Comparison of ENCODE assay signal across 9 cellular contexts in genomic region chr18:26863122-26863879, GRCh38. TPM values are rescaled to one million over a fixed set of nuclear protein-coding genes. Genes with fewer than 3 reads are reported as not detected.
A peak's percentile ranks its signal among the peaks of the same experiment; 100 is the strongest.
DNase-seq lines count a peak whose midpoint lies in the region; ATAC-seq, FAIRE-seq and TF ChIP-seq lines count a peak whose summit lies in the region.
"Had no signal": no experiment of that assay in that cellular context is flagged by ENCODE, and none has a peak within 500 bp of the region (broad histone marks: within the 10 kb centered on the region; RNA-seq: fewer than 3 reads in every experiment).

No MANE protein-coding gene starts in this region.

- H3K27me3 ChIP-seq in astrocyte (ENCODE audit: insufficient read depth, low read length), result peaks cover 12% of the 10 kb centered on the region
- peaks cover 24% of the 10 kb centered on the region for H3K27me3 ChIP-seq in suprapubic skin

- H3K9ac ChIP-seq in astrocyte (ENCODE audit: low read length), result no peak overlapping the region

- H3K4me3 Mint-ChIP-seq in astrocyte (ENCODE audit: unreplicated experiment), result peak overlapping the region; percentile 72
- no peak overlapping the region for H3K4me3 Mint-ChIP-seq in activated T-helper 17 cell treated with anti-CD3 and anti-CD28 coated beads, Interleukin-2, amount 50 U/mL, for 72 hours

- peaks cover 31% of the 10 kb centered on the region for H3K27me3 Mint-ChIP-seq in astrocyte (ENCODE audit: low read depth, unreplicated experiment)
- peaks cover 3% of the 10 kb centered on the region for H3K27me3 Mint-ChIP-seq in activated T-helper 17 cell treated with anti-CD3 and anti-CD28 coated beads, Interleukin-2, amount 50 U/mL, for 72 hours

- H3K4me2 ChIP-seq in astrocyte (ENCODE audit: low read length), result peak overlapping the region; percentile 75

- FAIRE-seq in astrocyte (lab: Jason Lieb, UNC), result no peak

- H3K4me3 ChIP-seq in astrocyte (ENCODE audit: insufficient read depth, low read depth, low read length) (no peak overlapping the region), suprapubic skin (peak overlapping the region; percentile 45)

- H3K27ac Mint-ChIP-seq in astrocyte (ENCODE audit: unreplicated experiment), result no peak overlapping the region
- no peak overlapping the region for H3K27ac Mint-ChIP-seq in activated T-helper 17 cell treated with anti-CD3 and anti-CD28 coated beads, Interleukin-2, amount 50 U/mL, for 72 hours

- POLR2A ChIA-PET in GM10248 (lab: Yijun Ruan, JAX), result no interaction called here

- 4% methylated on average over 23 of the region's 40 CpGs for WGBS in suprapubic skin

- TF ChIP-seq CTCF in astrocyte (IDR thresholded peaks at IDR 0.05; ENCODE audit: insufficient read depth, low read depth, low read length) (no peak), suprapubic skin (IDR thresholded peaks at IDR 0.05) (no peak), GM10248 (IDR thresholded peaks at IDR 0.05; ENCODE audit: control extremely low read depth, extremely low read depth, low read depth, missing control alignments) (no peak)

- H3K4me1 ChIP-seq in astrocyte (ENCODE audit: insufficient read depth, low read length) (no peaks in the 10 kb centered on the region), suprapubic skin (peaks cover 12% of the 10 kb centered on the region)

- no peak for ATAC-seq in activated T-helper 17 cell treated with anti-CD3 and anti-CD28 coated beads, Interleukin-2, amount 50 U/mL, for 72 hours (replicated peaks)

- TF ChIP-seq EP300 in Ishikawa (IDR thresholded peaks at IDR 0.05; ENCODE audit: borderline replicate concordance), result no peak
- no peak for TF ChIP-seq EP300 in suprapubic skin (IDR thresholded peaks at IDR 0.05)

- CTCF ChIA-PET in GM10248 (lab: Yijun Ruan, JAX), result interaction anchor here (1.5 to 1.8 kb wide), 3 partner anchors 11 to 20 kb away, joined by 3 to 5 read pairs (median 3); no protein-coding TSS in a partner anchor

- TF ChIP-seq POLR2A in suprapubic skin (IDR thresholded peaks at IDR 0.05), result no peak

- H3K9me3 ChIP-seq in astrocyte (ENCODE audit: insufficient read depth, low read depth, low read length) (no peaks in the 10 kb centered on the region), suprapubic skin (no peaks in the 10 kb centered on the region)

- H4K20me1 ChIP-seq in astrocyte (ENCODE audit: insufficient read depth, low read length), result no peaks in the 10 kb centered on the region

- H2AFZ ChIP-seq in astrocyte (ENCODE audit: low read depth, low read length), result peak overlapping the region; percentile 73

- H3K27ac ChIP-seq in astrocyte (ENCODE audit: low read depth, low read length), result no peak overlapping the region
- H3K27ac ChIP-seq in suprapubic skin, result no peak overlapping the region
- H3K27ac ChIP-seq: HL-60 had no signal

- peaks cover 2% of the 10 kb centered on the region for H3K4me1 Mint-ChIP-seq in astrocyte (ENCODE audit: low read depth, unreplicated experiment)
- no peaks in the 10 kb centered on the region for H3K4me1 Mint-ChIP-seq in activated T-helper 17 cell treated with anti-CD3 and anti-CD28 coated beads, Interleukin-2, amount 50 U/mL, for 72 hours

- peak; percentile 11; the same call in 1 of the 2 replicates for TF ChIP-seq RAD21 in Ishikawa (IDR thresholded peaks at IDR 0.05; ENCODE audit: low read depth)

- no peaks in the 10 kb centered on the region for H3K36me3 ChIP-seq in astrocyte (ENCODE audit: insufficient read depth, low read length)
- no peaks in the 10 kb centered on the region for H3K36me3 ChIP-seq in suprapubic skin

- H3K79me2 ChIP-seq in astrocyte (ENCODE audit: insufficient read depth, low read length), result no peaks in the 10 kb centered on the region

- DNase-seq in astrocyte (ENCODE audit: low read depth) (no peak), islet precursor cell (peak; percentile 86), suprapubic skin (ENCODE audit: low spot score in 2 of 2) (no peak), GM10248 (ENCODE audit: extremely low spot score) (no peak), activated gamma-delta T cell treated with Interleukin-2 at 50 U/mL for 16 hours (no peak), NCI-H1436 (lab: John Stamatoyannopoulos, UW) (no peak)

- no peaks in the 10 kb centered on the region for H3K9me3 Mint-ChIP-seq in astrocyte (ENCODE audit: unreplicated experiment)
- no peaks in the 10 kb centered on the region for H3K9me3 Mint-ChIP-seq in activated T-helper 17 cell treated with anti-CD3 and anti-CD28 coated beads, Interleukin-2, amount 50 U/mL, for 72 hours

- no peaks in the 10 kb centered on the region for H3K36me3 Mint-ChIP-seq in astrocyte (ENCODE audit: low read depth, unreplicated experiment)
- H3K36me3 Mint-ChIP-seq in activated T-helper 17 cell treated with anti-CD3 and anti-CD28 coated beads, Interleukin-2, amount 50 U/mL, for 72 hours (ENCODE audit: low read depth), result no peaks in the 10 kb centered on the region

TF ChIP-seq in Ishikawa, 13 proteins besides CTCF, POLR2A, EP300 and RAD21:
- peak; percentile 51 for TF ChIP-seq YY1 (IDR thresholded peaks at IDR 0.05; ENCODE audit: low read depth)
- TF ChIP-seq REST (IDR thresholded peaks at IDR 0.05; ENCODE audit: low read depth), result peak; percentile 27; the same call in 1 of the 2 replicates
- no peak for TF ChIP-seq NFIC (IDR thresholded peaks at IDR 0.05)
- no peak for TF ChIP-seq EGR1 (IDR thresholded peaks at IDR 0.05)
- TF ChIP-seq MAX (IDR thresholded peaks at IDR 0.05), result peak; percentile 54; the same call in 1 of the 2 replicates
- TF ChIP-seq ZBTB7A (IDR thresholded peaks at IDR 0.05; ENCODE audit: low read depth), result no peak
- no peak for TF ChIP-seq TCF12 (IDR thresholded peaks at IDR 0.05; ENCODE audit: low read depth)
- TF ChIP-seq TEAD4 (IDR thresholded peaks at IDR 0.05), result no peak
- TF ChIP-seq USF1 (IDR thresholded peaks at IDR 0.05), result 0 out of 2 replicates have a peak, but pooled peaks have one; percentile 25
- TF ChIP-seq CREB1 (IDR thresholded peaks at IDR 0.05; ENCODE audit: low read depth), result no peak
- no peak for TF ChIP-seq CEBPB (IDR thresholded peaks at IDR 0.05)
- no peak for TF ChIP-seq TAF1 (IDR thresholded peaks at IDR 0.05; ENCODE audit: low read depth)
- TF ChIP-seq FOXM1 (IDR thresholded peaks at IDR 0.05; ENCODE audit: borderline replicate concordance, low read depth), result no peak

RNA-seq across cellular contexts. Expression of gene AQP4, which starts 2.2 kb away (rescaled TPM):
- total RNA-seq in astrocyte, result 0.22 TPM in 1 of 2 replicates, not detected in the other
- total RNA-seq in suprapubic skin, result 1 to 10 TPM in 1 of 4 donors, under 1 TPM in 2, not detected in 1; 0.13 to 1.9 (median 0.49) TPM
- total RNA-seq in activated T-helper 17 cell treated with anti-CD3 and anti-CD28 coated beads, Interleukin-2, amount 50 U/mL, for 72 hours, result not detected
